ENCODE assay signal across 24 cellular contexts in genomic region chr1:47713960-47714359, GRCh38.
"Had no signal": no experiment of that assay in that cellular context is flagged by ENCODE, and none has a peak within 500 bp of the region (broad histone marks: within the 10 kb centered on the region; RNA-seq: fewer than 3 reads in every experiment).

No MANE protein-coding gene starts in this region.

- H3K4me3 Mint-ChIP-seq: dendritic cell treated with granulocyte-macrophage colony-stimulating factor and Interleukin-4, amounts not matched to agents 40 ng/mL and 50 ng/mL, for 4 days; effector memory CD8-positive, alpha-beta T cell; endodermal cell had no signal

- H3K27ac ChIP-seq: colonic mucosa, dorsolateral prefrontal cortex, epithelial cell of prostate, esophagus muscularis mucosa, esophagus squamous epithelium, foreskin keratinocyte, gastrocnemius medialis, gastroesophageal sphincter, heart left ventricle, heart right ventricle, hepatocyte had no signal

- H3K4me3 ChIP-seq: colonic mucosa, dorsolateral prefrontal cortex, esophagus muscularis mucosa, esophagus squamous epithelium, gastrocnemius medialis, gastroesophageal sphincter, heart left ventricle, heart right ventricle, hepatocyte had no signal

- DNase-seq: colonic mucosa; cortex of kidney; dermis blood vessel endothelial cell; dorsolateral prefrontal cortex; effector CD4-positive, alpha-beta T cell; effector CD8-positive, alpha-beta T cell; effector memory CD4-positive, alpha-beta T cell; effector memory CD8-positive, alpha-beta T cell; erythroblast; esophagus squamous epithelium; foreskin fibroblast; foreskin keratinocyte; foreskin melanocyte; gastrocnemius medialis; glutamatergic neuron; heart left ventricle; heart right ventricle had no signal

- H3K9me3 Mint-ChIP-seq: dendritic cell treated with granulocyte-macrophage colony-stimulating factor and Interleukin-4, amounts not matched to agents 40 ng/mL and 50 ng/mL, for 4 days; effector memory CD8-positive, alpha-beta T cell; endodermal cell had no signal

- H3K27ac Mint-ChIP-seq: dendritic cell treated with granulocyte-macrophage colony-stimulating factor and Interleukin-4, amounts not matched to agents 40 ng/mL and 50 ng/mL, for 4 days; effector memory CD8-positive, alpha-beta T cell; endodermal cell had no signal

- ATAC-seq: effector memory CD8-positive, alpha-beta T cell; esophagus mucosa; foreskin keratinocyte; gastrocnemius medialis; gastroesophageal sphincter; heart left ventricle; heart right ventricle had no signal
